In the genomic region with DNA sequence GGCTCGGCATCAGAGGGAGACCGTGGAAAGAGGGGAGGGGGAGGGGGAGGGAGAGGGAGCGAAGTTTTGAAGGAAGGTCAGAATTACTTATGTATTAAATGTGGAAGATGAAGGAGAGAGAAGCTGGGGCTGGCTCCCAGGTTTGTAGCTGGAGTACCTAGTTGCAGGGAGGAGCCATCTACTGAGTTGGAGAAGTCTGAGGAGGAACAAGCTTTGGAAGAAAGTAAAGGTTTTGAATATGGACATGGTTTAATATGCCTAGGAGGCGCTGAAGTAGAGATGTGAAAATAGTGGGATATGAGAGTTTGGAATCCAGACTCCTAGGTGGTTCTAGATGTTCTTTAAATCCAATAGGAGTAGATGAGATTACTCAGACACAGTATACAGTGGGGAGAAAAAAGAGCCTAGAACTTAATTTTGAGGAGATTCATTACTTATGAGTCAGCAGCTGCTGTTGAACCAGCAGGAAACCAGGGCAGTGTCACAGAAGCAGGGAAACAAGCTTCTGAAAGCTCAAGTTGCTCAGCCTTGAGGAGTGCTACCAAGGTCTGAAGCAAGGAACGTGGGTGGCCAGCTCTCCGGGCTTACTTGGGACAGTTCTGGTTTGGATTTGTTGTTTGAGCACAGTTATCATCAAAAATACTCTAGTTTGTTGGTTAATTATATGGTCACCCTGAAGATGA, we compare ENCODE assay signal across 11 cellular contexts.
DNase-seq lines count a peak whose midpoint lies in the region; ATAC-seq and TF ChIP-seq lines count a peak whose summit lies in the region.
"Had no signal": no experiment of that assay in that cellular context is flagged by ENCODE, and none has a peak within 500 bp of the region (broad histone marks: within the 10 kb centered on the region; RNA-seq: fewer than 3 reads in every experiment).

No MANE protein-coding gene starts in this region.

- BruUV-seq in IMR-90 (replicated peaks; lab: Mats Ljungman, UMichigan), result no TSS peak

- H2AK5ac ChIP-seq in IMR-90 (ENCODE audit: low read depth, low read length), result no peak overlapping the region

- H3K23ac ChIP-seq in IMR-90 (ENCODE audit: low read depth, low read length), result no peak overlapping the region

- H2BK5ac ChIP-seq in IMR-90 (ENCODE audit: low read depth, low read length, poor library complexity, severe bottlenecking), result peak overlapping the region; percentile 52

- DNase-seq in AG09309 (ENCODE audit: low read depth), result peak; percentile 52
- peak; percentile 88 for DNase-seq in IMR-90
- no peak for DNase-seq in central memory CD8-positive, alpha-beta T cell (ENCODE audit: low spot score in 2 of 2)
- DNase-seq in memory B cell (ENCODE audit: low spot score in 2 of 2), result no peak
- no peak for DNase-seq in DMS79 (lab: John Stamatoyannopoulos, UW)
- DNase-seq in ureter (ENCODE audit: low spot score), result no peak
- no peak for DNase-seq in NCI-H2081 treated with DMSO at 0.1 percent for 48 hours (lab: John Stamatoyannopoulos, UW)
- DNase-seq: NCI-H446 treated with DMSO at 0.1 percent for 48 hours had no signal

- H3K79me1 ChIP-seq in IMR-90 (ENCODE audit: low read depth in 1 of 2, low read length in 2 of 2), result peaks cover 2 to 12% of the 10 kb centered on the region in 2 experiments; a peak in 2 of 4 replicates

- H3K36me3 Mint-ChIP-seq in central memory CD8-positive, alpha-beta T cell (ENCODE audit: insufficient read depth), result peaks cover 59% of the 10 kb centered on the region
- H3K36me3 Mint-ChIP-seq in memory B cell, result peaks cover 39% of the 10 kb centered on the region

- H3K4me1 ChIP-seq in IMR-90 (ENCODE audit: control insufficient read depth, insufficient read depth, low read length), result peaks cover 4% of the 10 kb centered on the region

- intact Hi-C loops in IMR-90 (cut with micrococcal nuclease), result no loop called here

- no peaks in the 10 kb centered on the region for H3K27me3 Mint-ChIP-seq in central memory CD8-positive, alpha-beta T cell
- H3K27me3 Mint-ChIP-seq in memory B cell, result no peaks in the 10 kb centered on the region
- H3K27me3 Mint-ChIP-seq: brain had no signal

- in situ Hi-C loops in IMR-90 (cut with MboI; ENCODE audit: low sequenced_read_pairs), result no loop called here

- POLR2A ChIA-PET in IMR-90 (lab: Charles Lee; ENCODE audit: unreplicated experiment), result no interaction called here

- no peak overlapping the region for H3K14ac ChIP-seq in IMR-90 (replicated peaks; ENCODE audit: low read depth, low read length)

- H3K9ac ChIP-seq in IMR-90 (ENCODE audit: low read depth, low read length), result no peak overlapping the region

- H3K27ac Mint-ChIP-seq in central memory CD8-positive, alpha-beta T cell (ENCODE audit: low read depth), result peak overlapping the region; percentile 71
- H3K27ac Mint-ChIP-seq in memory B cell, result peak overlapping the region; percentile 24
- H3K27ac Mint-ChIP-seq: brain had no signal

- no peak overlapping the region for H4K5ac ChIP-seq in IMR-90 (ENCODE audit: low read depth, low read length)

- peaks cover 22% of the 10 kb centered on the region for H3K4me1 Mint-ChIP-seq in central memory CD8-positive, alpha-beta T cell
- peaks cover 5% of the 10 kb centered on the region for H3K4me1 Mint-ChIP-seq in memory B cell
- H3K4me1 Mint-ChIP-seq: brain had no signal

- no peak overlapping the region for H2BK15ac ChIP-seq in IMR-90 (ENCODE audit: low read depth, low read length)

- H4K91ac ChIP-seq in IMR-90 (ENCODE audit: insufficient read depth, low read depth, low read length), result no peak overlapping the region

- H3K4me3 ChIP-seq in AG09309 (ENCODE audit: control insufficient read depth, low read depth, low read length), result no peak overlapping the region
- no peak overlapping the region for H3K4me3 ChIP-seq in IMR-90 (ENCODE audit: insufficient read depth, low read depth, low read length)
- H3K4me3 ChIP-seq: upper lobe of left lung had no signal

- no peak overlapping the region for H3K27ac ChIP-seq in IMR-90 (ENCODE audit: insufficient read depth, low read length)

- no peak overlapping the region; the same call in 1 of the 2 replicates for H3K18ac ChIP-seq in IMR-90 (ENCODE audit: low read depth, low read length)

- no peak overlapping the region for H3K4me3 Mint-ChIP-seq in central memory CD8-positive, alpha-beta T cell
- H3K4me3 Mint-ChIP-seq in memory B cell, result no peak overlapping the region
- H3K4me3 Mint-ChIP-seq: brain had no signal

- TF ChIP-seq CTCF in AG09309 (IDR thresholded peaks at IDR 0.05; ENCODE audit: control insufficient read depth, insufficient read depth, low read depth, low read length, missing control alignments) (no peak), IMR-90 (conservative IDR thresholded peaks at IDR 0.05; ENCODE audit: low read depth, low read length) (no peak)

- H2AK9ac ChIP-seq in IMR-90 (replicated peaks; ENCODE audit: low read depth, low read length, poor library complexity), result no peak overlapping the region

- peaks cover 13% of the 10 kb centered on the region for H3K36me3 ChIP-seq in IMR-90 (ENCODE audit: control insufficient read depth, insufficient read depth, low read length)

- CTCF ChIA-PET in IMR-90 (lab: Yijun Ruan, JAX), result interaction anchor here (0.6 kb wide), 1 partner anchor 421 kb away, joined by 3 read pairs; no protein-coding TSS in a partner anchor

- peak overlapping the region; percentile 5; the same call in 1 of the 2 replicates for H2BK20ac ChIP-seq in IMR-90 (ENCODE audit: low read depth, low read length)

- no peaks in the 10 kb centered on the region for H4K20me1 ChIP-seq in IMR-90 (ENCODE audit: insufficient read depth, low read length)

- H3K56ac ChIP-seq in IMR-90 (ENCODE audit: extremely low read depth, insufficient read depth, low read length), result 0 out of 2 replicates have a peak overlapping the region, but pooled peaks have one; percentile 22

- H3K9me3 ChIP-seq in IMR-90 (ENCODE audit: control insufficient read depth, insufficient read depth, low read length), result no peaks in the 10 kb centered on the region
- H3K9me3 ChIP-seq: upper lobe of left lung had no signal

- peak overlapping the region; percentile 35; the same call in 1 of the 2 replicates for H2BK120ac ChIP-seq in IMR-90 (ENCODE audit: low read depth, low read length)

- H3K4ac ChIP-seq in IMR-90 (ENCODE audit: low read depth, low read length), result no peak overlapping the region

- no peak overlapping the region for H4K8ac ChIP-seq in IMR-90 (ENCODE audit: low read depth in 2 of 2, low read length in 2 of 2)

- H2AFZ ChIP-seq in IMR-90 (replicated peaks; ENCODE audit: low read length, poor library complexity), result peak overlapping the region; percentile 16

- ATAC-seq in IMR-90 (ENCODE audit: low read depth), result peak; percentile 98
- no peak for ATAC-seq in central memory CD8-positive, alpha-beta T cell (replicated peaks; ENCODE audit: extremely low read depth, poor library complexity, severe bottlenecking)
- ATAC-seq in memory B cell (ENCODE audit: low read depth), result no peak
- ATAC-seq in HG03175 (IDR thresholded peaks at IDR 0.05; ENCODE audit: unreplicated experiment), result no peak

- peaks cover 5% of the 10 kb centered on the region for H3K9me1 ChIP-seq in IMR-90 (ENCODE audit: insufficient read depth, low read length)

- 100% methylated on average over 1 of the region's 6 CpGs; no CpG with 5 or more reads in 1 of the 2 experiments for WGBS in IMR-90 (ENCODE audit: extremely low coverage in 2 of 2, insufficient read length in 1 of 2), 2 experiments

- TF ChIP-seq RAD21 in IMR-90 (IDR thresholded peaks at IDR 0.05; ENCODE audit: low read length), result no peak

- H3K27me3 ChIP-seq in IMR-90 (ENCODE audit: control insufficient read depth, insufficient read depth, low read length), result no peaks in the 10 kb centered on the region
- H3K27me3 ChIP-seq: upper lobe of left lung had no signal

- H3K9me3 Mint-ChIP-seq in central memory CD8-positive, alpha-beta T cell, result no peaks in the 10 kb centered on the region
- peaks cover 2% of the 10 kb centered on the region for H3K9me3 Mint-ChIP-seq in memory B cell

- peak overlapping the region; percentile 26; the same call in 1 of the 2 replicates for H3K4me2 ChIP-seq in IMR-90 (ENCODE audit: low read depth, low read length)

- no peak for TF ChIP-seq POLR2A in IMR-90 (IDR thresholded peaks at IDR 0.05; ENCODE audit: low read depth, low read length)

- dilution Hi-C loops in IMR-90 (cut with HindIII; ENCODE audit: low sequenced_read_pairs, unreplicated experiment), result no loop called here

TF ChIP-seq in IMR-90, 13 proteins besides CTCF, POLR2A, EP300 and RAD21:
- TF ChIP-seq MAFK (IDR thresholded peaks at IDR 0.05; ENCODE audit: low read depth, low read length) (peak; percentile 6; the same call in 1 of the 2 replicates), CEBPB (IDR thresholded peaks at IDR 0.05; ENCODE audit: low read depth, low read length) (no peak), FOS (IDR thresholded peaks at IDR 0.05; ENCODE audit: low read depth, low read length) (peak; percentile 42; the same call in 1 of the 2 replicates)

Comparison
In these comparisons a context has a peak if more than half of its experiments do, and no peak if none do; other contexts are left out.
1. DNase-seq: peak in AG09309 (single experiment) and IMR-90 (single experiment); none in central memory CD8-positive, alpha-beta T cell (0 of 2), memory B cell (0 of 2), DMS79 (single experiment), ureter (single experiment) and NCI-H2081 treated with DMSO at 0.1 percent for 48 hours (single experiment).